Comparison of ENCODE assay signal across 1 cellular context in the genomic region with DNA sequence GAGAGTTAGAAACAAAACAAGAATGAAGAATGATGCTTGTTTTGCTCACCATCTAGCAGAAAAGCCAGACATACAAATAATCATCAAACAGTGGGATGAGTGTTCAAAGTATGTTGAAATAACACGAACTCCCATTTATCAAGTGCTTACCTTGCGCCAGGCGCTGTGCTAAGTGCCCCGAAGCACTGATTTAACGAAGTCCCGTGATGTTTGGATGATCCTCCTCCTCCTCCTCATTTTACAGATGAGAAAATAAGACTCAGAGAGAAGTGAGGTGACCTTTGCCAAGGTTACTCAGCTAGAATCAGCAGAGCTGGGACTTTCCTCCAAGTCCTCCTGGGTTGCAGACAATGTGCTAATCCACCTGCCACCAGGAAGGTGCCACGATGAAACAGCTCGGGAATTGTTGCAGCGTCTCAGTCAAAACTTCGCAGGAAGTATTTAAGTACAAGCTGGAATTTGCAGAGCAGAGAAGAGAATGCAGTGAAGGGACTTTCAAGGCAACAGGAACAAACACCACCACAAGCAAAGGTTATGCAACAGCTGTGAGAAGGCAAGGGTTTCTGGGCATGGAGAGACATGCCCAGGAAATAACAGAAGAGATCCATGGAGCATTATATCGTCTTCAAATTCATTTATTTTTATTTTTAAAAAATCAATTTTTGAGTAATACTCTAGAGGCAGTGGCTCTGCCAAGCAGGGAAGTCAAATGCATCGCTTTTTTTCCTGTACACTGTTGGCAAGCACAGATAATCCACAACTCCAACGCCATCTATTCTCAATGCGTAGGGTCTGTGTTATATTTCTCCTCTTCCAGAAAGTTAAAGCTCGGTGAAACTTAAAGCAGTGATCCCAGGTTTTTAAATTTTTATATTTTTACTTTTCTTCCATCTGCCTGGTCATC.
TF ChIP-seq lines count a peak whose summit lies in the region.

No MANE protein-coding gene starts in this region.

TF ChIP-seq in HepG2, 621 proteins besides CTCF, POLR2A, EP300 and RAD21 (continued from another document and continues in another):
- TF ChIP-seq NFIB (CRISPR knock-in tag; IDR thresholded peaks at IDR 0.05; ENCODE audit: borderline replicate concordance) (no peak), HCFC1 (IDR thresholded peaks at IDR 0.05; ENCODE audit: low read depth, low read length) (no peak), ZNF557 (CRISPR knock-in tag; IDR thresholded peaks at IDR 0.05) (0 out of 2 replicates have a peak, but pooled peaks have one; percentile 52), ZFP1 (CRISPR knock-in tag; IDR thresholded peaks at IDR 0.05) (peak; percentile 67; the same call in 1 of the 2 replicates), ZNF737 (CRISPR knock-in tag; IDR thresholded peaks at IDR 0.05; ENCODE audit: borderline replicate concordance) (no peak), SNAPC2 (CRISPR knock-in tag; IDR thresholded peaks at IDR 0.05) (0 out of 2 replicates have a peak, but pooled peaks have one; percentile 6), KLF13 (CRISPR knock-in tag; IDR thresholded peaks at IDR 0.05) (no peak), ZNF431 (CRISPR knock-in tag; IDR thresholded peaks at IDR 0.05; ENCODE audit: borderline replicate concordance, low read depth) (no peak), YY1 (IDR thresholded peaks at IDR 0.05; ENCODE audit: insufficient read depth, insufficient replicate concordance, low read depth, low read length) (no peak), KDM2A (CRISPR knock-in tag; IDR thresholded peaks at IDR 0.05; ENCODE audit: borderline replicate concordance, low read depth) (peak; percentile 74), REPIN1 (CRISPR knock-in tag; IDR thresholded peaks at IDR 0.05; ENCODE audit: borderline replicate concordance, low read depth) (peak; percentile 38; the same call in 1 of the 2 replicates), ATM (IDR thresholded peaks at IDR 0.05; ENCODE audit: borderline replicate concordance) (no peak), NPAS2 (CRISPR knock-in tag; IDR thresholded peaks at IDR 0.05; ENCODE audit: borderline replicate concordance) (no peak), ZNF746 (CRISPR knock-in tag; IDR thresholded peaks at IDR 0.05) (no peak; the same call in 1 of the 2 replicates), ZNF761 (CRISPR knock-in tag; conservative IDR thresholded peaks at IDR 0.05) (peak; percentile 42; the same call in 1 of the 2 replicates), ZNF564 (CRISPR knock-in tag; IDR thresholded peaks at IDR 0.05) (no peak), SAP130 (CRISPR knock-in tag; IDR thresholded peaks at IDR 0.05; ENCODE audit: low read depth) (peak; percentile 93), SKI (IDR thresholded peaks at IDR 0.05; ENCODE audit: partially characterized antibody) (no peak), ZKSCAN8 (CRISPR knock-in tag; IDR thresholded peaks at IDR 0.05; ENCODE audit: borderline replicate concordance) (peak; percentile 74; the same call in 1 of the 2 replicates), ZNF335 (CRISPR knock-in tag; IDR thresholded peaks at IDR 0.05) (peak; percentile 84), TBX2 (CRISPR knock-in tag; IDR thresholded peaks at IDR 0.05; ENCODE audit: borderline replicate concordance) (peak; percentile 84), MTF1 (CRISPR knock-in tag; IDR thresholded peaks at IDR 0.05) (no peak), ZNF530 (CRISPR knock-in tag; IDR thresholded peaks at IDR 0.05; ENCODE audit: low read depth) (no peak), ZFX (CRISPR knock-in tag; IDR thresholded peaks at IDR 0.05; ENCODE audit: low read depth) (no peak; the same call in 1 of the 2 replicates), KMT2A (CRISPR knock-in tag; IDR thresholded peaks at IDR 0.05) (peak; percentile 79; the same call in 1 of the 2 replicates), ZMAT3 (CRISPR knock-in tag; conservative IDR thresholded peaks at IDR 0.05) (no peak), ZNF224 (CRISPR knock-in tag; IDR thresholded peaks at IDR 0.05) (no peak), ZNF282 (IDR thresholded peaks at IDR 0.05; ENCODE audit: partially characterized antibody) (no peak), SMYD3 (CRISPR knock-in tag; IDR thresholded peaks at IDR 0.05) (peak; percentile 58; the same call in 1 of the 2 replicates), ZNF446 (CRISPR knock-in tag; IDR thresholded peaks at IDR 0.05) (no peak), MBNL3 (CRISPR knock-in tag; conservative IDR thresholded peaks at IDR 0.05) (no peak), ZNF543 (CRISPR knock-in tag; IDR thresholded peaks at IDR 0.05) (peak; percentile 58; the same call in 1 of the 2 replicates), BRD4 (CRISPR knock-in tag; IDR thresholded peaks at IDR 0.05) (peak; percentile 60; the same call in 1 of the 2 replicates), RORA (CRISPR knock-in tag; IDR thresholded peaks at IDR 0.05) (no peak), ZNF660 (CRISPR knock-in tag; IDR thresholded peaks at IDR 0.05; ENCODE audit: borderline replicate concordance, low read depth) (no peak), SCMH1 (CRISPR knock-in tag; IDR thresholded peaks at IDR 0.05; ENCODE audit: borderline replicate concordance) (no peak), MED1 (CRISPR knock-in tag; IDR thresholded peaks at IDR 0.05) (peak; percentile 84)
- TF ChIP-seq, protein P1, sequence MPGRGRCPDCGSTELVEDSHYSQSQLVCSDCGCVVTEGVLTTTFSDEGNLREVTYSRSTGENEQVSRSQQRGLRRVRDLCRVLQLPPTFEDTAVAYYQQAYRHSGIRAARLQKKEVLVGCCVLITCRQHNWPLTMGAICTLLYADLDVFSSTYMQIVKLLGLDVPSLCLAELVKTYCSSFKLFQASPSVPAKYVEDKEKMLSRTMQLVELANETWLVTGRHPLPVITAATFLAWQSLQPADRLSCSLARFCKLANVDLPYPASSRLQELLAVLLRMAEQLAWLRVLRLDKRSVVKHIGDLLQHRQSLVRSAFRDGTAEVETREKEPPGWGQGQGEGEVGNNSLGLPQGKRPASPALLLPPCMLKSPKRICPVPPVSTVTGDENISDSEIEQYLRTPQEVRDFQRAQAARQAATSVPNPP (CRISPR knock-in tag; IDR thresholded peaks at IDR 0.05), result 0 out of 2 replicates have a peak, but pooled peaks have one; percentile 37
- TF ChIP-seq, protein P2, sequence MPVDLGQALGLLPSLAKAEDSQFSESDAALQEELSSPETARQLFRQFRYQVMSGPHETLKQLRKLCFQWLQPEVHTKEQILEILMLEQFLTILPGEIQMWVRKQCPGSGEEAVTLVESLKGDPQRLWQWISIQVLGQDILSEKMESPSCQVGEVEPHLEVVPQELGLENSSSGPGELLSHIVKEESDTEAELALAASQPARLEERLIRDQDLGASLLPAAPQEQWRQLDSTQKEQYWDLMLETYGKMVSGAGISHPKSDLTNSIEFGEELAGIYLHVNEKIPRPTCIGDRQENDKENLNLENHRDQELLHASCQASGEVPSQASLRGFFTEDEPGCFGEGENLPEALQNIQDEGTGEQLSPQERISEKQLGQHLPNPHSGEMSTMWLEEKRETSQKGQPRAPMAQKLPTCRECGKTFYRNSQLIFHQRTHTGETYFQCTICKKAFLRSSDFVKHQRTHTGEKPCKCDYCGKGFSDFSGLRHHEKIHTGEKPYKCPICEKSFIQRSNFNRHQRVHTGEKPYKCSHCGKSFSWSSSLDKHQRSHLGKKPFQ (CRISPR knock-in tag; IDR thresholded peaks at IDR 0.05; ENCODE audit: insufficient replicate concordance), result peak; percentile 44
- TF ChIP-seq, protein P3, sequence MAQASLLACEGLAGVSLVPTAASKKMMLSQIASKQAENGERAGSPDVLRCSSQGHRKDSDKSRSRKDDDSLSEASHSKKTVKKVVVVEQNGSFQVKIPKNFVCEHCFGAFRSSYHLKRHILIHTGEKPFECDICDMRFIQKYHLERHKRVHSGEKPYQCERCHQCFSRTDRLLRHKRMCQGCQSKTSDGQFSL (CRISPR knock-in tag; IDR thresholded peaks at IDR 0.05), result no peak
- TF ChIP-seq, protein P4, sequence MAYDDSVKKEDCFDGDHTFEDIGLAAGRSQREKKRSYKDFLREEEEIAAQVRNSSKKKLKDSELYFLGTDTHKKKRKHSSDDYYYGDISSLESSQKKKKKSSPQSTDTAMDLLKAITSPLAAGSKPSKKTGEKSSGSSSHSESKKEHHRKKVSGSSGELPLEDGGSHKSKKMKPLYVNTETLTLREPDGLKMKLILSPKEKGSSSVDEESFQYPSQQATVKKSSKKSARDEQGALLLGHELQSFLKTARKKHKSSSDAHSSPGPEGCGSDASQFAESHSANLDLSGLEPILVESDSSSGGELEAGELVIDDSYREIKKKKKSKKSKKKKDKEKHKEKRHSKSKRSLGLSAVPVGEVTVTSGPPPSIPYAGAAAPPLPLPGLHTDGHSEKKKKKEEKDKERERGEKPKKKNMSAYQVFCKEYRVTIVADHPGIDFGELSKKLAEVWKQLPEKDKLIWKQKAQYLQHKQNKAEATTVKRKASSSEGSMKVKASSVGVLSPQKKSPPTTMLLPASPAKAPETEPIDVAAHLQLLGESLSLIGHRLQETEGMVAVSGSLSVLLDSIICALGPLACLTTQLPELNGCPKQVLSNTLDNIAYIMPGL (CRISPR knock-in tag; IDR thresholded peaks at IDR 0.05; ENCODE audit: borderline replicate concordance in 1 of 2, low read depth in 1 of 2), result peak; percentile 36 to 45; a peak in 1 of 4 replicates
- TF ChIP-seq, protein P5, sequence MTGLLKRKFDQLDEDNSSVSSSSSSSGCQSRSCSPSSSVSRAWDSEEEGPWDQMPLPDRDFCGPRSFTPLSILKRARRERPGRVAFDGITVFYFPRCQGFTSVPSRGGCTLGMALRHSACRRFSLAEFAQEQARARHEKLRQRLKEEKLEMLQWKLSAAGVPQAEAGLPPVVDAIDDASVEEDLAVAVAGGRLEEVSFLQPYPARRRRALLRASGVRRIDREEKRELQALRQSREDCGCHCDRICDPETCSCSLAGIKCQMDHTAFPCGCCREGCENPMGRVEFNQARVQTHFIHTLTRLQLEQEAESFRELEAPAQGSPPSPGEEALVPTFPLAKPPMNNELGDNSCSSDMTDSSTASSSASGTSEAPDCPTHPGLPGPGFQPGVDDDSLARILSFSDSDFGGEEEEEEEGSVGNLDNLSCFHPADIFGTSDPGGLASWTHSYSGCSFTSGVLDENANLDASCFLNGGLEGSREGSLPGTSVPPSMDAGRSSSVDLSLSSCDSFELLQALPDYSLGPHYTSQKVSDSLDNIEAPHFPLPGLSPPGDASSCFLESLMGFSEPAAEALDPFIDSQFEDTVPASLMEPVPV (CRISPR knock-in tag; IDR thresholded peaks at IDR 0.05), result no peak
- TF ChIP-seq, protein P6, sequence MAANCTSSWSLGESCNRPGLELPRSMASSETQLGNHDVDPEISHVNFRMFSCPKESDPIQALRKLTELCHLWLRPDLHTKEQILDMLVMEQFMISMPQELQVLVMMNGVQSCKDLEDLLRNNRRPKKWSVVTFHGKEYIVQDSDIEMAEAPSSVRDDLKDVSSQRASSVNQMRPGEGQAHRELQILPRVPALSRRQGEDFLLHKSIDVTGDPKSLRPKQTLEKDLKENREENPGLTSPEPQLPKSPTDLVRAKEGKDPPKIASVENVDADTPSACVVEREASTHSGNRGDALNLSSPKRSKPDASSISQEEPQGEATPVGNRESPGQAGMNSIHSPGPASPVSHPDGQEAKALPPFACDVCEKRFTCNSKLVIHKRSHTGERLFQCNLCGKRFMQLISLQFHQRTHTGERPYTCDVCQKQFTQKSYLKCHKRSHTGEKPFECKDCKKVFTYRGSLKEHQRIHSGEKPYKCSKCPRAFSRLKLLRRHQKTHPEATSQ (CRISPR knock-in tag; IDR thresholded peaks at IDR 0.05; ENCODE audit: borderline replicate concordance), result peak; percentile 67; the same call in 1 of the 2 replicates
- TF ChIP-seq, protein P7, sequence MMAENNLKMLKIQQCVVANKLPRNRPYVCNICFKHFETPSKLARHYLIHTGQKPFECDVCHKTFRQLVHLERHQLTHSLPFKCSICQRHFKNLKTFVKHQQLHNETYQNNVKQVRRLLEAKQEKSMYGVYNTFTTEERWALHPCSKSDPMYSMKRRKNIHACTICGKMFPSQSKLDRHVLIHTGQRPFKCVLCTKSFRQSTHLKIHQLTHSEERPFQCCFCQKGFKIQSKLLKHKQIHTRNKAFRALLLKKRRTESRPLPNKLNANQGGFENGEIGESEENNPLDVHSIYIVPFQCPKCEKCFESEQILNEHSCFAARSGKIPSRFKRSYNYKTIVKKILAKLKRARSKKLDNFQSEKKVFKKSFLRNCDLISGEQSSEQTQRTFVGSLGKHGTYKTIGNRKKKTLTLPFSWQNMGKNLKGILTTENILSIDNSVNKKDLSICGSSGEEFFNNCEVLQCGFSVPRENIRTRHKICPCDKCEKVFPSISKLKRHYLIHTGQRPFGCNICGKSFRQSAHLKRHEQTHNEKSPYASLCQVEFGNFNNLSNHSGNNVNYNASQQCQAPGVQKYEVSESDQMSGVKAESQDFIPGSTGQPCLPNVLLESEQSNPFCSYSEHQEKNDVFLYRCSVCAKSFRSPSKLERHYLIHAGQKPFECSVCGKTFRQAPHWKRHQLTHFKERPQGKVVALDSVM (CRISPR knock-in tag; IDR thresholded peaks at IDR 0.05), result peak; percentile 10; the same call in 1 of the 2 replicates
- TF ChIP-seq, protein P8, sequence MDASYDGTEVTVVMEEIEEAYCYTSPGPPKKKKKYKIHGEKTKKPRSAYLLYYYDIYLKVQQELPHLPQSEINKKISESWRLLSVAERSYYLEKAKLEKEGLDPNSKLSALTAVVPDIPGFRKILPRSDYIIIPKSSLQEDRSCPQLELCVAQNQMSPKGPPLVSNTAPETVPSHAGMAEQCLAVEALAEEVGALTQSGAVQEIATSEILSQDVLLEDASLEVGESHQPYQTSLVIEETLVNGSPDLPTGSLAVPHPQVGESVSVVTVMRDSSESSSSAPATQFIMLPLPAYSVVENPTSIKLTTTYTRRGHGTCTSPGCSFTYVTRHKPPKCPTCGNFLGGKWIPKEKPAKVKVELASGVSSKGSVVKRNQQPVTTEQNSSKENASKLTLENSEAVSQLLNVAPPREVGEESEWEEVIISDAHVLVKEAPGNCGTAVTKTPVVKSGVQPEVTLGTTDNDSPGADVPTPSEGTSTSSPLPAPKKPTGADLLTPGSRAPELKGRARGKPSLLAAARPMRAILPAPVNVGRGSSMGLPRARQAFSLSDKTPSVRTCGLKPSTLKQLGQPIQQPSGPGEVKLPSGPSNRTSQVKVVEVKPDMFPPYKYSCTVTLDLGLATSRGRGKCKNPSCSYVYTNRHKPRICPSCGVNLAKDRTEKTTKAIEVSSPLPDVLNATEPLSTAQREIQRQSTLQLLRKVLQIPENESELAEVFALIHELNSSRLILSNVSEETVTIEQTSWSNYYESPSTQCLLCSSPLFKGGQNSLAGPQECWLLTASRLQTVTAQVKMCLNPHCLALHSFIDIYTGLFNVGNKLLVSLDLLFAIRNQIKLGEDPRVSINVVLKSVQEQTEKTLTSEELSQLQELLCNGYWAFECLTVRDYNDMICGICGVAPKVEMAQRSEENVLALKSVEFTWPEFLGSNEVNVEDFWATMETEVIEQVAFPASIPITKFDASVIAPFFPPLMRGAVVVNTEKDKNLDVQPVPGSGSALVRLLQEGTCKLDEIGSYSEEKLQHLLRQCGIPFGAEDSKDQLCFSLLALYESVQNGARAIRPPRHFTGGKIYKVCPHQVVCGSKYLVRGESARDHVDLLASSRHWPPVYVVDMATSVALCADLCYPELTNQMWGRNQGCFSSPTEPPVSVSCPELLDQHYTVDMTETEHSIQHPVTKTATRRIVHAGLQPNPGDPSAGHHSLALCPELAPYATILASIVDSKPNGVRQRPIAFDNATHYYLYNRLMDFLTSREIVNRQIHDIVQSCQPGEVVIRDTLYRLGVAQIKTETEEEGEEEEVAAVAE (CRISPR knock-in tag; IDR thresholded peaks at IDR 0.05; ENCODE audit: borderline replicate concordance), result peak; percentile 76; the same call in 1 of the 2 replicates
- TF ChIP-seq, protein P9, sequence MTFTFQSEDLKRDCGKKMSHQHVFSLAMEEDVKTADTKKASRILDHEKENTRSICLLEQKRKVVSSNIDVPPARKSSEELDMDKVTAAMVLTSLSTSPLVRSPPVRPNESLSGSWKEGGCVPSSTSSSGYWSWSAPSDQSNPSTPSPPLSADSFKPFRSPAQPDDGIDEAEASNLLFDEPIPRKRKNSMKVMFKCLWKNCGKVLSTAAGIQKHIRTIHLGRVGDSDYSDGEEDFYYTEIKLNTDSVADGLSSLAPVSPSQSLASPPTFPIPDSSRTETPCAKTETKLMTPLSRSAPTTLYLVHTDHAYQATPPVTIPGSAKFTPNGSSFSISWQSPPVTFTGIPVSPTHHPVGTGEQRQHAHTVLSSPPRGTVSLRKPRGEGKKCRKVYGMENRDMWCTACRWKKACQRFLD (CRISPR knock-in tag; IDR thresholded peaks at IDR 0.05; ENCODE audit: borderline replicate concordance), result no peak
